In genomic region chr21:41207401-41208388, GRCh38 we compare ENCODE assay signal across 10 cellular contexts. TPM values are rescaled to one million over a fixed set of nuclear protein-coding genes. Genes with fewer than 3 reads are reported as not detected.
A peak's percentile ranks its signal among the peaks of the same experiment; 100 is the strongest.
DNase-seq lines count a peak whose midpoint lies in the region; ATAC-seq, FAIRE-seq and TF ChIP-seq lines count a peak whose summit lies in the region.
"Had no signal": no experiment of that assay in that cellular context is flagged by ENCODE, and none has a peak within 500 bp of the region (broad histone marks: within the 10 kb centered on the region; RNA-seq: fewer than 3 reads in every experiment).

No MANE protein-coding gene starts in this region.

- no peak for TF ChIP-seq POLR2A in HepG2 (IDR thresholded peaks at IDR 0.05; ENCODE audit: insufficient read depth in 1 of 2, low read depth in 2 of 2, low read length in 2 of 2)

- H3K4me1 ChIP-seq in HepG2 (ENCODE audit: insufficient read depth, low read length) (no peaks in the 10 kb centered on the region), tibial artery (peaks cover 0 to 44% (median 27%) of the 10 kb centered on the region in 4 donors)
- H3K4me1 ChIP-seq: BLaER1 had no signal

- POLR2A ChIA-PET in HepG2 (lab: Yijun Ruan, JAX), result no interaction called here

- DNase-seq in SHP77 (lab: John Stamatoyannopoulos, UW), result peak; percentile 6 to 26
- DNase-seq in SHP77 treated with DMSO at 0.1 percent for 48 hours (lab: John Stamatoyannopoulos, UW), result no peak
- DNase-seq in cardiac fibroblast (ENCODE audit: low read depth in 2 of 2), result peak; percentile 84 to 88
- DNase-seq in HepG2 (ENCODE audit: low spot score), result peak; percentile 3
- peak; percentile 80 to 91 for DNase-seq in tibial artery
- DNase-seq in D341Med (ENCODE audit: low spot score), result no peak
- no peak for DNase-seq in OCI-M2 (lab: John Stamatoyannopoulos, UW; ENCODE audit: unreplicated experiment)

- TF ChIP-seq RAD21 in HepG2 (CRISPR knock-in tag; IDR thresholded peaks at IDR 0.05), result no peak

- TF ChIP-seq CTCF in cardiac fibroblast (IDR thresholded peaks at IDR 0.05; ENCODE audit: low read depth, low read length) (no peak), HepG2 (CRISPR knock-in tag; IDR thresholded peaks at IDR 0.05) (no peak), tibial artery (IDR thresholded peaks at IDR 0.05) (no peak)

- in situ Hi-C loops in HepG2 (cut with HindIII; ENCODE audit: extremely low pct_ligation_motif_present, low pct_unique_long_range_greater_than_20kb), result no loop called here

- no peaks in the 10 kb centered on the region for H3K36me3 ChIP-seq in HepG2 (replicated peaks in 1 of 2; ENCODE audit: control insufficient read depth in 1 of 2, insufficient read depth in 2 of 2, low read length in 2 of 2)
- peaks cover 0 to 9% (median 6%) of the 10 kb centered on the region in 3 donors for H3K36me3 ChIP-seq in tibial artery
- H3K36me3 ChIP-seq: BLaER1 had no signal

- peak overlapping the region in 1 of 2 donors; percentile 28 for H3K4me3 ChIP-seq in cardiac fibroblast (replicated peaks in 1 of 2; ENCODE audit: low read depth in 2 of 2, low read length in 2 of 2)
- no peak overlapping the region for H3K4me3 ChIP-seq in HepG2 (replicated peaks in 1 of 3; ENCODE audit: insufficient read depth in 1 of 3, low read depth in 2 of 3, low read length in 3 of 3)
- H3K4me3 ChIP-seq in tibial artery, result peak overlapping the region; percentile 13 to 22
- H3K4me3 ChIP-seq: BLaER1 had no signal

- H3K79me2 ChIP-seq in HepG2 (ENCODE audit: insufficient read depth, low read length), result no peaks in the 10 kb centered on the region

- H3K27me3 ChIP-seq in HepG2 (ENCODE audit: control insufficient read depth in 1 of 2, insufficient read depth in 2 of 2, low read length in 2 of 2) (peaks cover 0 to 35% of the 10 kb centered on the region in 2 experiments; a peak in 3 of 5 replicates), tibial artery (no peaks in the 10 kb centered on the region)
- H3K27me3 ChIP-seq: BLaER1 had no signal

- CTCF ChIA-PET in HepG2 (lab: Yijun Ruan, JAX; ENCODE audit: low intra/inter-chr PET ratio, low total read pairs), result no interaction called here

- BruUV-seq in HepG2 (replicated peaks; lab: Mats Ljungman, UMichigan), result no TSS peak

- no peak overlapping the region for H2AFZ ChIP-seq in HepG2 (ENCODE audit: low read length)

- TF ChIP-seq EP300 in HepG2 (IDR thresholded peaks at IDR 0.05; ENCODE audit: low read depth in 2 of 2, low read length in 2 of 2) (no peak), HepG2 (CRISPR knock-in tag; IDR thresholded peaks at IDR 0.05; ENCODE audit: borderline replicate concordance) (no peak)

- H3K4me2 ChIP-seq in HepG2 (ENCODE audit: low read depth, low read length), result no peak overlapping the region
- H3K4me2 ChIP-seq: BLaER1 had no signal

- H3K27ac ChIP-seq in HepG2 (ENCODE audit: extremely low read length, insufficient read depth, low read length) (no peak overlapping the region), tibial artery (peak overlapping the region; percentile 68 to 77)
- H3K27ac ChIP-seq: BLaER1 had no signal

- intact Hi-C loops in HepG2 (cut with micrococcal nuclease; ENCODE audit: unreplicated experiment), result no loop called here
- intact Hi-C loops in tibial artery (cut with DNase I; ENCODE audit: low total_unique reads), result no loop called here

- H4K20me1 ChIP-seq in HepG2 (ENCODE audit: insufficient read depth, low read length), result no peaks in the 10 kb centered on the region
- H4K20me1 ChIP-seq: BLaER1 had no signal

- no peak for FAIRE-seq in HepG2 (lab: Jason Lieb, UNC)
- FAIRE-seq: H1 had no signal

- no peak overlapping the region for H3K9ac ChIP-seq in HepG2 (ENCODE audit: insufficient read depth, low read depth, low read length)
- H3K9ac ChIP-seq: BLaER1 had no signal

- H3K9me3 ChIP-seq in HepG2 (ENCODE audit: low read length) (no peaks in the 10 kb centered on the region), tibial artery (no peaks in the 10 kb centered on the region)
- H3K9me3 ChIP-seq: BLaER1 had no signal

- ATAC-seq in HepG2 (peak; percentile 46), GM21786 (IDR thresholded peaks at IDR 0.05; ENCODE audit: unreplicated experiment) (no peak)

- 29% methylated on average over 10 of the region's 17 CpGs for WGBS in HepG2 (ENCODE audit: low lambda C conversion rate)

TF ChIP-seq in HepG2, 621 proteins besides CTCF, POLR2A, EP300 and RAD21:
- TF ChIP-seq CEBPB (IDR thresholded peaks at IDR 0.05; ENCODE audit: borderline replicate concordance, low read depth, low read length) (peak; percentile 38; the same call in 1 of the 2 replicates), NAIF1 (CRISPR knock-in tag; IDR thresholded peaks at IDR 0.05; ENCODE audit: borderline replicate concordance) (no peak), CBX2 (IDR thresholded peaks at IDR 0.05; ENCODE audit: low read depth, low read length) (no peak), CBX2 (CRISPR knock-in tag; IDR thresholded peaks at IDR 0.05; ENCODE audit: low read depth) (no peak)
TF ChIP-seq in HepG2: peak in this region for 1.

RNA-seq across cellular contexts. Expression of gene BACE2, which starts 39.7 kb away (rescaled TPM):
- total RNA-seq in HepG2 (2016; rRNA removed; fragmentation: Illumina TruSeq; extraction: Trizol), result 0.07 TPM in 1 of 2 replicates, not detected in the other
- total RNA-seq in HepG2 (2016; cell fraction: cytosol; rRNA removed; fragmentation: Illumina TruSeq; extraction: Trizol; ENCODE audit: low read depth), result not detected in 2 replicates
- not detected in 2 replicates for total RNA-seq in HepG2 (2016; cell fraction: insoluble cytoplasmic fraction; rRNA removed; fragmentation: Illumina TruSeq; extraction: Trizol)
- 0.21 TPM in 1 of 2 replicates, not detected in the other for total RNA-seq in HepG2 (2016; cell fraction: membrane; rRNA removed; fragmentation: Illumina TruSeq; extraction: Trizol)
- total RNA-seq in HepG2 (2016; cell fraction: nucleus; rRNA removed; fragmentation: Illumina TruSeq; extraction: Trizol), result 0.25 TPM in 1 of 2 replicates, not detected in the other
- 0.11 and 0.20 TPM in 2 replicates for polyA plus RNA-seq in HepG2 (2011; rRNA removed)
- 0.14 and 0.15 TPM in 2 replicates for polyA plus RNA-seq in HepG2 (2011; cell fraction: cytosol; rRNA removed)
- 0.10 and 0.14 TPM in 2 replicates for polyA plus RNA-seq in HepG2 (2011; cell fraction: nucleus; rRNA removed)
- not detected in 2 replicates for polyA plus RNA-seq in HepG2 (2012)
- 0.07 TPM in 1 of 2 replicates, not detected in the other for polyA plus RNA-seq in HepG2 (2016; cell fraction: cytosol; fragmentation: Illumina TruSeq; extraction: Trizol; ENCODE audit: low read depth)
- not detected in 2 replicates for polyA plus RNA-seq in HepG2 (2016; cell fraction: insoluble cytoplasmic fraction; fragmentation: Illumina TruSeq; extraction: Trizol; ENCODE audit: low read depth)
- polyA plus RNA-seq in HepG2 (2016; cell fraction: membrane; fragmentation: Illumina TruSeq; extraction: Trizol; ENCODE audit: low read depth), result 0.10 TPM in 1 of 2 replicates, not detected in the other
- polyA plus RNA-seq in HepG2 (2016; cell fraction: nucleus; fragmentation: Illumina TruSeq; extraction: Trizol; ENCODE audit: insufficient read depth, low read depth), result not detected in 2 replicates
- polyA minus RNA-seq in HepG2 (2011; rRNA and poly(A)+ RNA removed; ENCODE audit: low replicate concordance), result 67.8 TPM in 1 of 2 replicates, not detected in the other
- polyA minus RNA-seq in HepG2 (2011; cell fraction: cytosol; rRNA and poly(A)+ RNA removed), result 0.59 and 0.62 TPM in 2 replicates
- 0.37 TPM in 1 of 2 replicates, not detected in the other for polyA minus RNA-seq in HepG2 (2011; cell fraction: nucleus; rRNA and poly(A)+ RNA removed)

Comparison
In these comparisons a context has a peak if more than half of its experiments do, and no peak if none do; other contexts are left out.
1. DNase-seq: peak in SHP77 (2 of 2), cardiac fibroblast (2 of 2), HepG2 (single experiment) and tibial artery (2 of 2); none in SHP77 treated with DMSO at 0.1 percent for 48 hours (single experiment), D341Med (single experiment) and OCI-M2 (single experiment).
2. H3K4me3 ChIP-seq: peak in tibial artery (2 of 2); none in HepG2 (0 of 3).